In genomic region chrX:18927558-18927957, GRCh38 we compare ENCODE assay signal across 25 cellular contexts. TPM values are rescaled to one million over a fixed set of nuclear protein-coding genes. Genes with fewer than 3 reads are reported as not detected.
DNase-seq lines count a peak whose midpoint lies in the region.
"Had no signal": no experiment of that assay in that cellular context is flagged by ENCODE, and none has a peak within 500 bp of the region (broad histone marks: within the 10 kb centered on the region; RNA-seq: fewer than 3 reads in every experiment).

No MANE protein-coding gene starts in this region.

- no peaks in the 10 kb centered on the region for H3K27me3 ChIP-seq in skeletal muscle tissue (ENCODE audit: control insufficient read depth in 3 of 3, insufficient read depth in 3 of 3, low read length in 3 of 3)
- H3K27me3 ChIP-seq: heart left ventricle, spleen, tibial nerve had no signal

- POLR2A ChIA-PET in activated CD4-positive, alpha-beta memory T cell treated with anti-CD3 and anti-CD28 coated beads for 36 hours (lab: Charles Lee): no interaction called here

- H3K9me3 Mint-ChIP-seq in activated CD4-positive, alpha-beta memory T cell treated with anti-CD3 and anti-CD28 coated beads for 36 hours: no peaks in the 10 kb centered on the region
- no peaks in the 10 kb centered on the region for H3K9me3 Mint-ChIP-seq in activated T-cell treated with anti-CD3 and anti-CD28 coated beads, Interleukin-2, amount 50 U/mL, for 24 hours
- H3K9me3 Mint-ChIP-seq: activated CD4-positive, alpha-beta memory T cell treated with anti-CD3 and anti-CD28 coated beads, Interleukin-2, amount 10 ng/mL, durations not matched to agents 7 days and 5 days; activated T-helper 17 cell treated with anti-CD3 and anti-CD28 coated beads, Interleukin-2, amount 50 U/mL, for 72 hours had no signal

- H3K9ac ChIP-seq in skeletal muscle tissue (ENCODE audit: low read depth in 1 of 3, low read length in 3 of 3): no peak overlapping the region
- H3K9ac ChIP-seq: GM23248 had no signal

- no peak overlapping the region for H3K4me3 Mint-ChIP-seq in activated CD4-positive, alpha-beta memory T cell treated with anti-CD3 and anti-CD28 coated beads for 36 hours
- H3K4me3 Mint-ChIP-seq in activated T-cell treated with anti-CD3 and anti-CD28 coated beads, Interleukin-2, amount 50 U/mL, for 24 hours: no peak overlapping the region
- H3K4me3 Mint-ChIP-seq: activated CD4-positive, alpha-beta memory T cell treated with anti-CD3 and anti-CD28 coated beads, Interleukin-2, amount 10 ng/mL, durations not matched to agents 7 days and 5 days; activated T-helper 17 cell treated with anti-CD3 and anti-CD28 coated beads, Interleukin-2, amount 50 U/mL, for 72 hours; nephron progenitor cell had no signal

- no peaks in the 10 kb centered on the region for H3K27me3 Mint-ChIP-seq in activated CD4-positive, alpha-beta memory T cell treated with anti-CD3 and anti-CD28 coated beads for 36 hours
- H3K27me3 Mint-ChIP-seq in activated T-cell treated with anti-CD3 and anti-CD28 coated beads, Interleukin-2, amount 50 U/mL, for 24 hours: peaks cover 4% of the 10 kb centered on the region
- H3K27me3 Mint-ChIP-seq: activated CD4-positive, alpha-beta memory T cell treated with anti-CD3 and anti-CD28 coated beads, Interleukin-2, amount 10 ng/mL, durations not matched to agents 7 days and 5 days; activated T-helper 17 cell treated with anti-CD3 and anti-CD28 coated beads, Interleukin-2, amount 50 U/mL, for 72 hours had no signal

- peak overlapping the region; percentile 28 for H3K27ac ChIP-seq in skeletal muscle tissue (ENCODE audit: low read depth, low read length)
- H3K27ac ChIP-seq: epithelial cell of prostate, GM23248, heart left ventricle, spleen, tibial nerve had no signal

- peaks cover 2% of the 10 kb centered on the region for H3K36me3 Mint-ChIP-seq in activated CD4-positive, alpha-beta memory T cell treated with anti-CD3 and anti-CD28 coated beads for 36 hours
- peaks cover 51% of the 10 kb centered on the region for H3K36me3 Mint-ChIP-seq in activated T-cell treated with anti-CD3 and anti-CD28 coated beads, Interleukin-2, amount 50 U/mL, for 24 hours (ENCODE audit: low read depth)

- intact Hi-C loops in activated CD4-positive, alpha-beta memory T cell treated with anti-CD3 and anti-CD28 coated beads for 36 hours (cut with micrococcal nuclease): no loop called here

- CTCF ChIA-PET in activated CD4-positive, alpha-beta memory T cell treated with anti-CD3 and anti-CD28 coated beads for 36 hours (lab: Charles Lee): no interaction called here

- no peak overlapping the region for H3K4me3 ChIP-seq in skeletal muscle tissue (ENCODE audit: low read length in 3 of 3)
- H3K4me3 ChIP-seq: GM23248, heart left ventricle, mucosa of descending colon, spleen, tibial nerve had no signal

- no peaks in the 10 kb centered on the region for H3K9me3 ChIP-seq in skeletal muscle tissue (ENCODE audit: control insufficient read depth in 3 of 3, low read length in 3 of 3)
- H3K9me3 ChIP-seq: heart left ventricle, mucosa of descending colon, spleen, tibial nerve had no signal

- H3K27ac Mint-ChIP-seq in activated CD4-positive, alpha-beta memory T cell treated with anti-CD3 and anti-CD28 coated beads for 36 hours: no peak overlapping the region
- no peak overlapping the region for H3K27ac Mint-ChIP-seq in activated T-cell treated with anti-CD3 and anti-CD28 coated beads, Interleukin-2, amount 50 U/mL, for 24 hours
- H3K27ac Mint-ChIP-seq: activated CD4-positive, alpha-beta memory T cell treated with anti-CD3 and anti-CD28 coated beads, Interleukin-2, amount 10 ng/mL, durations not matched to agents 7 days and 5 days; activated T-helper 17 cell treated with anti-CD3 and anti-CD28 coated beads, Interleukin-2, amount 50 U/mL, for 72 hours; nephron progenitor cell had no signal

- H3K36me3 ChIP-seq in skeletal muscle tissue (ENCODE audit: control insufficient read depth in 3 of 3, insufficient read depth in 3 of 3, low read length in 3 of 3): peaks cover 6 to 32% (median 15%) of the 10 kb centered on the region in 3 donors

- peaks cover 4 to 13% (median 9%) of the 10 kb centered on the region in 3 donors for H3K4me1 ChIP-seq in skeletal muscle tissue (ENCODE audit: control insufficient read depth in 3 of 3, insufficient read depth in 3 of 3, low read length in 3 of 3)
- H3K4me1 ChIP-seq: heart left ventricle, spleen, tibial nerve had no signal

- no peaks in the 10 kb centered on the region for H3K4me1 Mint-ChIP-seq in activated CD4-positive, alpha-beta memory T cell treated with anti-CD3 and anti-CD28 coated beads for 36 hours (ENCODE audit: low read depth)
- H3K4me1 Mint-ChIP-seq in activated T-cell treated with anti-CD3 and anti-CD28 coated beads, Interleukin-2, amount 50 U/mL, for 24 hours (ENCODE audit: low read depth): no peaks in the 10 kb centered on the region
- H3K4me1 Mint-ChIP-seq: activated CD4-positive, alpha-beta memory T cell treated with anti-CD3 and anti-CD28 coated beads, Interleukin-2, amount 10 ng/mL, durations not matched to agents 7 days and 5 days; activated T-helper 17 cell treated with anti-CD3 and anti-CD28 coated beads, Interleukin-2, amount 50 U/mL, for 72 hours; nephron progenitor cell had no signal

- DNase-seq in NCI-H345 (lab: John Stamatoyannopoulos, UW) (peak; percentile 18), NCI-H345 treated with DMSO at 0.1 percent for 48 hours (lab: John Stamatoyannopoulos, UW; ENCODE audit: unreplicated experiment) (no peak), NCI-H2196 (lab: John Stamatoyannopoulos, UW; ENCODE audit: unreplicated experiment) (peak; percentile 38), NCI-H748 treated with DMSO at 0.1 percent for 48 hours (lab: John Stamatoyannopoulos, UW) (peak; percentile 12), NCI-H82 treated with DMSO at 0.1 percent for 48 hours (lab: John Stamatoyannopoulos, UW; ENCODE audit: unreplicated experiment) (no peak)
- no peak for DNase-seq in activated CD4-positive, alpha-beta memory T cell treated with anti-CD3 and anti-CD28 coated beads for 36 hours
- DNase-seq in activated T-cell treated with anti-CD3 and anti-CD28 coated beads, Interleukin-2, amount 50 U/mL, for 24 hours: no peak
- DNase-seq: activated CD4-positive, alpha-beta memory T cell treated with anti-CD3 and anti-CD28 coated beads, Interleukin-2, amount 10 ng/mL, durations not matched to agents 7 days and 5 days; activated CD8-positive, alpha-beta memory T cell treated with anti-CD3 and anti-CD28 coated beads, Interleukin-2, amount 50 U/mL, for 48 hours; activated naive CD4-positive, alpha-beta T cell treated with anti-CD3 and anti-CD28 coated beads, Interleukin-2, amount 50 U/mL, for 16 hours; effector CD4-positive, alpha-beta T cell; GM23248; heart left ventricle; Karpas-422; kidney glomerular epithelial cell; mucosa of descending colon; NCI-H2171; nephron progenitor cell; retina; spleen; T-helper 1 cell had no signal

RNA-seq across cellular contexts. Expression of gene PHKA2, which starts 56.4 kb away (rescaled TPM):
- total RNA-seq in skeletal muscle tissue: 17.2 TPM
- 10 to 100 TPM; 22.7 to 23.6 TPM for total RNA-seq in activated CD4-positive, alpha-beta memory T cell treated with anti-CD3 and anti-CD28 coated beads for 36 hours

Comparison
In these comparisons a context has a peak if more than half of its experiments do, and no peak if none do; other contexts are left out.
1. DNase-seq: peak in NCI-H345 (single experiment), NCI-H2196 (single experiment) and NCI-H748 treated with DMSO at 0.1 percent for 48 hours (single experiment); none in NCI-H345 treated with DMSO at 0.1 percent for 48 hours (single experiment), activated CD4-positive, alpha-beta memory T cell treated with anti-CD3 and anti-CD28 coated beads for 36 hours (single experiment), NCI-H82 treated with DMSO at 0.1 percent for 48 hours (single experiment) and activated T-cell treated with anti-CD3 and anti-CD28 coated beads, Interleukin-2, amount 50 U/mL, for 24 hours (single experiment).